Comparison of ENCODE assay signal across 9 cellular contexts in genomic region chr10:91389636-91390512, GRCh38. TPM values are rescaled to one million over a fixed set of nuclear protein-coding genes. Genes with fewer than 3 reads are reported as not detected.
DNase-seq lines count a peak whose midpoint lies in the region; ATAC-seq, FAIRE-seq and TF ChIP-seq lines count a peak whose summit lies in the region.
"Had no signal": no experiment of that assay in that cellular context is flagged by ENCODE, and none has a peak within 500 bp of the region (broad histone marks: within the 10 kb centered on the region; RNA-seq: fewer than 3 reads in every experiment).

No MANE protein-coding gene starts in this region.

- 0 out of 2 replicates have a peak overlapping the region, but pooled peaks have one; percentile 0 for H3K27ac ChIP-seq in KMS-11
- H3K27ac ChIP-seq in H1 (ENCODE audit: low read depth, low read length): no peak overlapping the region
- H3K27ac ChIP-seq in mucosa of rectum (ENCODE audit: low read depth in 2 of 2, low read length in 2 of 2): no peak overlapping the region
- H3K27ac ChIP-seq: epithelial cell of prostate had no signal

- no peak overlapping the region for H2BK12ac ChIP-seq in H1 (ENCODE audit: low read depth, low read length)

- H2BK20ac ChIP-seq in H1 (ENCODE audit: low read length): no peak overlapping the region

- H3K4me1 Mint-ChIP-seq in activated T-cell treated with anti-CD3 and anti-CD28 coated beads, Interleukin-2, amount 50 U/mL, for 4 hours (ENCODE audit: low read depth): peaks cover 5% of the 10 kb centered on the region
- peaks cover 3% of the 10 kb centered on the region for H3K4me1 Mint-ChIP-seq in activated T-cell treated with anti-CD3 and anti-CD28 coated beads, Interleukin-2, amount 50 U/mL, for 24 hours (ENCODE audit: low read depth)

- 24% methylated on average over 8 of the region's 8 CpGs; no CpG with 5 or more reads in 1 of the 2 experiments for WGBS in H1 (ENCODE audit: extremely low coverage in 1 of 2, insufficient coverage in 1 of 2, insufficient read length in 1 of 2, insufficient replicate concordance in 2 of 2, low coverage in 1 of 2, low lambda C conversion rate in 2 of 2, missing lambda C conversion rate in 1 of 2), 2 experiments

- peaks cover 25% of the 10 kb centered on the region for H3K27me3 Mint-ChIP-seq in activated T-cell treated with anti-CD3 and anti-CD28 coated beads, Interleukin-2, amount 50 U/mL, for 4 hours (ENCODE audit: low read depth)
- peaks cover 26% of the 10 kb centered on the region for H3K27me3 Mint-ChIP-seq in activated T-cell treated with anti-CD3 and anti-CD28 coated beads, Interleukin-2, amount 50 U/mL, for 24 hours

- H3K27ac Mint-ChIP-seq in activated T-cell treated with anti-CD3 and anti-CD28 coated beads, Interleukin-2, amount 50 U/mL, for 24 hours: no peak overlapping the region

- FAIRE-seq in H1 (lab: Jason Lieb, UNC): peak; percentile 73

- H3K4me3 Mint-ChIP-seq in activated T-cell treated with anti-CD3 and anti-CD28 coated beads, Interleukin-2, amount 50 U/mL, for 4 hours: no peak overlapping the region
- no peak overlapping the region for H3K4me3 Mint-ChIP-seq in activated T-cell treated with anti-CD3 and anti-CD28 coated beads, Interleukin-2, amount 50 U/mL, for 24 hours

- H2BK5ac ChIP-seq in H1 (ENCODE audit: low read depth, low read length): no peak overlapping the region

- no peak overlapping the region for H4K91ac ChIP-seq in H1 (replicated peaks; ENCODE audit: insufficient read length, low read length)

- H3K4me3 ChIP-seq in KMS-11 (IDR thresholded peaks at IDR 0.05; ENCODE audit: insufficient read depth, low read depth, low read length) (no peak overlapping the region), H1 (ENCODE audit: extremely low read depth in 1 of 4, insufficient read depth in 2 of 4, low read depth in 3 of 4, low read length in 4 of 4) (no peak overlapping the region), mucosa of rectum (ENCODE audit: low read length in 2 of 2) (peak overlapping the region; percentile 2 to 16)

- peak; percentile 76 to 85 for ATAC-seq in activated T-cell treated with anti-CD3 and anti-CD28 coated beads, Interleukin-2, amount 50 U/mL, for 4 hours
- ATAC-seq in GM21786 (IDR thresholded peaks at IDR 0.05; ENCODE audit: unreplicated experiment): peak; percentile 92

- TF ChIP-seq CTCF in KMS-11 (conservative IDR thresholded peaks at IDR 0.05; ENCODE audit: low read depth, low read length): peak; percentile 73
- peak in 2 of 3 experiments; percentile 29 to 40; a peak in 2 of 4 replicates for TF ChIP-seq CTCF in H1 (IDR thresholded peaks at IDR 0.05; ENCODE audit: control extremely low read depth in 1 of 3, insufficient read depth in 1 of 3, low read depth in 1 of 3, low read length in 3 of 3)

- H3K4me1 ChIP-seq in KMS-11 (ENCODE audit: low read depth, poor library complexity, severe bottlenecking): peaks cover 12% of the 10 kb centered on the region
- no peaks in the 10 kb centered on the region for H3K4me1 ChIP-seq in H1 (replicated peaks in 1 of 4; ENCODE audit: control insufficient read depth in 3 of 4, insufficient read depth in 4 of 4, low read length in 3 of 4)
- no peaks in the 10 kb centered on the region for H3K4me1 ChIP-seq in mucosa of rectum (ENCODE audit: control insufficient read depth in 2 of 2, insufficient read depth in 2 of 2, low read length in 2 of 2)

- no peaks in the 10 kb centered on the region for H3K23me2 ChIP-seq in H1 (ENCODE audit: low read depth, low read length)

- H3K9me3 ChIP-seq in H1 (ENCODE audit: insufficient read depth in 2 of 2, low read depth in 1 of 2, low read length in 1 of 2): no peaks in the 10 kb centered on the region
- H3K9me3 ChIP-seq in mucosa of rectum (ENCODE audit: control insufficient read depth in 2 of 2, low read length in 2 of 2): no peaks in the 10 kb centered on the region

- H3K79me1 ChIP-seq in H1 (ENCODE audit: low read depth, low read length): no peaks in the 10 kb centered on the region; the same call in 1 of the 2 replicates

- H3K4ac ChIP-seq in H1 (replicated peaks; ENCODE audit: insufficient read length, low read depth, low read length): no peak overlapping the region

- peak overlapping the region; percentile 59 for H3K4me2 ChIP-seq in KMS-11
- peak overlapping the region in 1 of 2 experiments; percentile 51; a peak in 2 of 4 replicates for H3K4me2 ChIP-seq in H1 (ENCODE audit: insufficient read depth in 1 of 2, low read depth in 2 of 2, low read length in 2 of 2)

- H2AFZ ChIP-seq in KMS-11 (ENCODE audit: low read depth): peak overlapping the region; percentile 58
- no peak overlapping the region for H2AFZ ChIP-seq in H1 (ENCODE audit: low read length)

- peak; percentile 51 to 53 for TF ChIP-seq RAD21 in H1 (IDR thresholded peaks at IDR 0.05 in 1 of 2, conservative IDR thresholded peaks at IDR 0.05 in 1 of 2; ENCODE audit: low read depth in 2 of 2, low read length in 2 of 2)

- no peak overlapping the region for H3K18ac ChIP-seq in H1 (ENCODE audit: extremely low read depth, low read length)

- no peak overlapping the region for H3K14ac ChIP-seq in H1 (ENCODE audit: insufficient read length)

- no peak overlapping the region for H2BK15ac ChIP-seq in H1 (ENCODE audit: low read length)

- POLR2A ChIA-PET in H1 (lab: Charles Lee; ENCODE audit: partially characterized antibody): interaction anchor here (1.3 kb wide), 1 partner anchor 19 kb away, joined by 3 read pairs; no protein-coding TSS in a partner anchor

- no peak overlapping the region for H2AK5ac ChIP-seq in H1 (ENCODE audit: low read depth, low read length)

- H3K9ac ChIP-seq in KMS-11 (peak overlapping the region; percentile 3; the same call in 1 of the 2 replicates), H1 (replicated peaks in 1 of 4; ENCODE audit: extremely low read depth in 1 of 4, low read depth in 3 of 4, low read length in 3 of 4) (no peak overlapping the region), mucosa of rectum (ENCODE audit: low read depth in 1 of 2, low read length in 2 of 2) (no peak overlapping the region)

- no peak overlapping the region for H4K8ac ChIP-seq in H1 (ENCODE audit: extremely low read depth, insufficient read depth, low read length)

- DNase-seq in activated T-cell treated with anti-CD3 and anti-CD28 coated beads, Interleukin-2, amount 50 U/mL, for 4 hours: no peak
- DNase-seq in activated T-cell treated with anti-CD3 and anti-CD28 coated beads, Interleukin-2, amount 50 U/mL, for 24 hours: no peak
- DNase-seq in RKO (ENCODE audit: low spot score) (peak; percentile 74), H1 (ENCODE audit: low read depth in 1 of 2, low spot score in 2 of 2) (no peak), T-helper 9 cell (no peak)

- TF ChIP-seq EP300 in H1 (IDR thresholded peaks at IDR 0.05; ENCODE audit: borderline replicate concordance in 1 of 2, low read depth in 2 of 2, low read length in 2 of 2): no peak

- no peaks in the 10 kb centered on the region for H3K36me3 Mint-ChIP-seq in activated T-cell treated with anti-CD3 and anti-CD28 coated beads, Interleukin-2, amount 50 U/mL, for 4 hours (ENCODE audit: insufficient read depth)
- H3K36me3 Mint-ChIP-seq in activated T-cell treated with anti-CD3 and anti-CD28 coated beads, Interleukin-2, amount 50 U/mL, for 24 hours (ENCODE audit: low read depth): no peaks in the 10 kb centered on the region

- no peak overlapping the region for H3K56ac ChIP-seq in H1 (replicated peaks; ENCODE audit: insufficient read length, low read depth, low read length)

- H3K36me3 ChIP-seq in KMS-11 (ENCODE audit: insufficient read depth): no peaks in the 10 kb centered on the region
- H3K36me3 ChIP-seq in H1 (ENCODE audit: control insufficient read depth in 2 of 4, insufficient read depth in 4 of 4, low read length in 3 of 4): no peaks in the 10 kb centered on the region
- no peaks in the 10 kb centered on the region for H3K36me3 ChIP-seq in mucosa of rectum (ENCODE audit: control insufficient read depth in 2 of 2, insufficient read depth in 2 of 2, low read length in 2 of 2)

- no peaks in the 10 kb centered on the region for H3K9me3 Mint-ChIP-seq in activated T-cell treated with anti-CD3 and anti-CD28 coated beads, Interleukin-2, amount 50 U/mL, for 4 hours
- H3K9me3 Mint-ChIP-seq in activated T-cell treated with anti-CD3 and anti-CD28 coated beads, Interleukin-2, amount 50 U/mL, for 24 hours: no peaks in the 10 kb centered on the region

- H2BK120ac ChIP-seq in H1 (replicated peaks; ENCODE audit: low read depth, low read length): no peak overlapping the region

- H3K79me2 ChIP-seq in KMS-11 (ENCODE audit: insufficient read depth, low read depth) (no peaks in the 10 kb centered on the region), H1 (ENCODE audit: control insufficient read depth in 1 of 2, insufficient read depth in 2 of 2, low read length in 2 of 2) (no peaks in the 10 kb centered on the region)

- CTCF ChIA-PET in H1 (lab: Charles Lee; ENCODE audit: partially characterized antibody): interaction anchor here (0.6 to 2.9 kb wide), 17 partner anchors 10 to 541 kb away, joined by 3 to 24 read pairs (median 4); no protein-coding TSS in a partner anchor

- no peaks in the 10 kb centered on the region for H3K27me3 ChIP-seq in KMS-11 (ENCODE audit: insufficient read depth, low read depth)
- H3K27me3 ChIP-seq in H1 (replicated peaks in 1 of 4; ENCODE audit: control insufficient read depth in 3 of 4, extremely low read depth in 1 of 4, insufficient read depth in 3 of 4, low read length in 3 of 4): no peaks in the 10 kb centered on the region
- H3K27me3 ChIP-seq in mucosa of rectum (ENCODE audit: control insufficient read depth in 2 of 2, insufficient read depth in 2 of 2, low read length in 2 of 2): peaks cover 3% of the 10 kb centered on the region in 2 donors

- H4K5ac ChIP-seq in H1 (ENCODE audit: insufficient read length, low read depth, low read length): no peak overlapping the region

- H3K23ac ChIP-seq in H1 (ENCODE audit: insufficient read length): no peak overlapping the region

- TF ChIP-seq POLR2A in H1 (IDR thresholded peaks at IDR 0.05; ENCODE audit: control extremely low read depth in 1 of 2, low read depth in 2 of 2, low read length in 2 of 2): no peak

- H4K20me1 ChIP-seq in KMS-11 (ENCODE audit: insufficient read depth) (no peaks in the 10 kb centered on the region), H1 (replicated peaks in 1 of 2; ENCODE audit: control insufficient read depth in 1 of 2, insufficient read depth in 2 of 2, low read length in 2 of 2) (no peaks in the 10 kb centered on the region)

TF ChIP-seq in H1, 55 proteins besides CTCF, POLR2A, EP300 and RAD21 (continues in another document):
- no peak for TF ChIP-seq SUZ12 (IDR thresholded peaks at IDR 0.05; ENCODE audit: low read length)
- TF ChIP-seq SIRT6 (IDR thresholded peaks at IDR 0.05; ENCODE audit: low read length): no peak

RNA-seq across cellular contexts. Expression of gene HECTD2, which starts 20.3 kb away (rescaled TPM):
- total RNA-seq in activated T-cell treated with anti-CD3 and anti-CD28 coated beads, Interleukin-2, amount 50 U/mL, for 4 hours: 1 to 10 TPM; 3.2 to 6.7 (median 3.7) TPM
- 11.6 and 11.9 TPM in 2 replicates for total RNA-seq in H1 (2021; fragmentation: NEBNext Ultra II Directional; extraction: Animal tissue kit (Norgen Biotek cat#: 25700))
- polyA plus RNA-seq in H1 (2011; rRNA removed): 4.6 and 5.7 TPM in 2 replicates
- polyA plus RNA-seq in H1 (2011; cell fraction: cytosol; rRNA removed): 8.6 TPM
- polyA plus RNA-seq in H1 (2011; cell fraction: nucleus; rRNA removed): 4.9 TPM
- polyA plus RNA-seq in H1 (2012, experiment 1 of 2): 2.3 to 12.1 TPM (median 5.7 TPM) in 4 replicates
- 0.42 TPM for polyA plus RNA-seq in H1 (2012, experiment 2 of 2)
- 5.4 TPM for polyA plus RNA-seq in H1 (2013, experiment 1 of 2)
- polyA plus RNA-seq in H1 (2013, experiment 2 of 2): 4.3 TPM
- 9.9 and 16.5 TPM in 2 replicates for polyA minus RNA-seq in H1 (2011; rRNA and poly(A)+ RNA removed)
- polyA minus RNA-seq in H1 (2011; cell fraction: cytosol; rRNA and poly(A)+ RNA removed): 8.8 TPM
- polyA minus RNA-seq in H1 (2011; cell fraction: nucleus; rRNA and poly(A)+ RNA removed): 20.5 TPM

Comparison
In these comparisons a context has a peak if more than half of its experiments do, and no peak if none do; other contexts are left out.
1. H3K4me3 ChIP-seq: peak in mucosa of rectum (2 of 2); none in KMS-11 (single experiment) and H1 (0 of 4).